In the genomic region with DNA sequence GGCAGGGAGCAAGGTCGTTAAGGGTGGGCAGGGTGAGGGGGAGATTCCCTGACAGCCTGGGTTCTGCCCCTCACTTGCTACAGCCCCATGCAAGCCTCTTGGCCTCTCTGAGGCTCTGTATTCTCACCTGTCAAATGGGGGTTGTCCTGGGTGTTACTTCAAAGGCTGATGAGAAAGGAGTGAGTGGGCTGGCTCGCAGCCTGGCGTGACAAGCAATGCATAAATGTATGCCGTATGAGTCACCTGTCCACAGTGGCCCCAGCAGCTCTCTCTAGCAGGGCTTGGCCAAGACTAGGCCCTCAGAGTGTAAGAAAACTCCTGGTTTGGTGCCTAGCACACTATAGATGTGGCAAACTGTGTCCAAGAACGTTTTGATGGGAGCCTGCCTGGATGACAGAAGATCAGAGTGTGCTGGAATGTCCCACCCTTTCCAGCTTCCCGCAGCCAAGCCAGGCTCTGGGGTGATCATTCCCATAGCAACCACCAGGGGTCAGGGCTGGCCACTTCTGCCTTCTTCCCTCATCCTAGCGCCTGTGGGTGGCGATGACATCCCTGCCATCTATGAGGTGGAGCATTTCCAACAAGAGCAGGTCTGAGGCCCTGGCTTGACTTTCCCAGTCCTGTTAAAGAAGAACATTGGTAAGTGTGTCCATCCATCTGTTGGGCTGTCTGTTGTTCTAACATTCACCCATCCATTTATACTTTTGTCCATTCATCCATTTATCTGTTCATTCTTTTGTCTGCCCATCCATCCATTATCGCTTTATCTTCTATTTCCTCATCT, we compare ENCODE assay signal across 8 cellular contexts. TPM values are rescaled to one million over a fixed set of nuclear protein-coding genes. Genes with fewer than 3 reads are reported as not detected.
A peak's percentile ranks its signal among the peaks of the same experiment; 100 is the strongest.
DNase-seq lines count a peak whose midpoint lies in the region; ATAC-seq, FAIRE-seq and TF ChIP-seq lines count a peak whose summit lies in the region.

No MANE protein-coding gene starts in this region.

- no peak overlapping the region for H2BK20ac ChIP-seq in H1 (ENCODE audit: low read length)

- no peak for TF ChIP-seq POLR2A in H1 (IDR thresholded peaks at IDR 0.05; ENCODE audit: control extremely low read depth in 1 of 2, low read depth in 2 of 2, low read length in 2 of 2)

- TF ChIP-seq CTCF in H1 (IDR thresholded peaks at IDR 0.05; ENCODE audit: control extremely low read depth in 1 of 3, insufficient read depth in 1 of 3, low read depth in 1 of 3, low read length in 3 of 3), result peak; percentile 84 to 99 (median 96)

- peak; percentile 34 to 45 for ATAC-seq in CD4-positive, CD25-positive, alpha-beta regulatory T cell (ENCODE audit: low read depth in 2 of 2)
- ATAC-seq in HG03432 (IDR thresholded peaks at IDR 0.05; ENCODE audit: unreplicated experiment), result peak; percentile 82
- peak; percentile 93 for ATAC-seq in stimulated activated memory B cell treated with anti-CD40 and anti-IgM and Interleukin-4, amounts not matched to agents 10 μg/mL and 1 μg/mL and 100 μg/mL, for 72 hours

- no peaks in the 10 kb centered on the region for H3K79me1 ChIP-seq in H1 (ENCODE audit: low read depth, low read length)

- H3K23me2 ChIP-seq in H1 (ENCODE audit: low read depth, low read length), result no peaks in the 10 kb centered on the region; the same call in 1 of the 2 replicates

- H3K27me3 Mint-ChIP-seq in CD4-positive, CD25-positive, alpha-beta regulatory T cell, result peaks cover 14% of the 10 kb centered on the region
- peaks cover 3% of the 10 kb centered on the region for H3K27me3 Mint-ChIP-seq in activated CD4-positive, alpha-beta memory T cell treated with anti-CD3 and anti-CD28 coated beads, Interleukin-2, amount 10 ng/mL, durations not matched to agents 7 days and 5 days
- H3K27me3 Mint-ChIP-seq in stimulated activated memory B cell treated with anti-CD40 and anti-IgM and Interleukin-4, amounts not matched to agents 10 μg/mL and 1 μg/mL and 100 μg/mL, for 72 hours, result peaks cover 30% of the 10 kb centered on the region

- no peak overlapping the region for H4K8ac ChIP-seq in H1 (ENCODE audit: extremely low read depth, insufficient read depth, low read length)

- POLR2A ChIA-PET in activated CD4-positive, alpha-beta memory T cell treated with anti-CD3 and anti-CD28 coated beads, Interleukin-2, amount 10 ng/mL, durations not matched to agents 7 days and 5 days (lab: Charles Lee), result interaction anchor here (0.7 to 6.8 kb wide), 13 partner anchors 9 to 145 kb away, joined by 3 to 75 read pairs (median 6); a partner anchor contains a TSS
- POLR2A ChIA-PET in H1 (lab: Charles Lee; ENCODE audit: partially characterized antibody), result interaction anchor here (0.5 to 0.8 kb wide), 2 partner anchors 13 to 58 kb away, joined by 3 read pairs; no protein-coding TSS in a partner anchor

- H2BK5ac ChIP-seq in H1 (ENCODE audit: low read depth, low read length), result no peak overlapping the region

- H3K9me3 Mint-ChIP-seq in CD4-positive, CD25-positive, alpha-beta regulatory T cell, result peaks cover 0 to 5% (median 2%) of the 10 kb centered on the region in 7 donors
- H3K9me3 Mint-ChIP-seq in activated CD4-positive, alpha-beta memory T cell treated with anti-CD3 and anti-CD28 coated beads, Interleukin-2, amount 10 ng/mL, durations not matched to agents 7 days and 5 days, result peaks cover 7% of the 10 kb centered on the region
- H3K9me3 Mint-ChIP-seq in stimulated activated memory B cell treated with anti-CD40 and anti-IgM and Interleukin-4, amounts not matched to agents 10 μg/mL and 1 μg/mL and 100 μg/mL, for 72 hours, result peaks cover 2% of the 10 kb centered on the region

- H2BK15ac ChIP-seq in H1 (ENCODE audit: low read length), result 0 out of 2 replicates have a peak overlapping the region, but pooled peaks have one; percentile 35

- H3K23ac ChIP-seq in H1 (ENCODE audit: insufficient read length), result no peak overlapping the region

- DNase-seq in CD4-positive, CD25-positive, alpha-beta regulatory T cell, result peak; percentile 31 to 70 (median 51)
- DNase-seq in GM19239 (ENCODE audit: insufficient read length, low spot score) (no peak), NCI-H748 treated with DMSO at 0.1 percent for 48 hours (lab: John Stamatoyannopoulos, UW) (peak; percentile 2), H1 (ENCODE audit: low read depth in 1 of 2, low spot score in 2 of 2) (peak in 1 of 2 experiments; percentile 88), mesenteric fat pad (ENCODE audit: low spot score) (peak; percentile 90)
- peak; percentile 78 for DNase-seq in activated CD4-positive, alpha-beta memory T cell treated with anti-CD3 and anti-CD28 coated beads, Interleukin-2, amount 10 ng/mL, durations not matched to agents 7 days and 5 days

- no peak overlapping the region for H3K4me2 ChIP-seq in H1 (ENCODE audit: insufficient read depth in 1 of 2, low read depth in 2 of 2, low read length in 2 of 2)

- H3K9me3 ChIP-seq in CD4-positive, CD25-positive, alpha-beta regulatory T cell (ENCODE audit: control insufficient read depth in 2 of 2, low read length in 2 of 2), result peaks cover 0 to 8% of the 10 kb centered on the region in 2 experiments
- peaks cover 0 to 5% of the 10 kb centered on the region in 2 experiments; a peak in 1 of 4 replicates for H3K9me3 ChIP-seq in H1 (ENCODE audit: insufficient read depth in 2 of 2, low read depth in 1 of 2, low read length in 1 of 2)

- no peak overlapping the region for H2BK12ac ChIP-seq in H1 (ENCODE audit: low read depth, low read length)

- CTCF ChIA-PET in activated CD4-positive, alpha-beta memory T cell treated with anti-CD3 and anti-CD28 coated beads, Interleukin-2, amount 10 ng/mL, durations not matched to agents 7 days and 5 days (lab: Charles Lee), result interaction anchor here (0.6 to 11.1 kb wide), 20 partner anchors 11 to 408 kb away, joined by 3 to 167 read pairs (median 4); a partner anchor contains a TSS
- CTCF ChIA-PET in H1 (lab: Charles Lee; ENCODE audit: partially characterized antibody), result interaction anchor here (0.6 to 9.0 kb wide), 37 partner anchors 10 to 181 kb away, joined by 3 to 122 read pairs (median 4); a partner anchor contains a TSS

- H4K91ac ChIP-seq in H1 (replicated peaks; ENCODE audit: insufficient read length, low read length), result no peak overlapping the region

- H3K79me2 ChIP-seq in H1 (ENCODE audit: control insufficient read depth in 1 of 2, insufficient read depth in 2 of 2, low read length in 2 of 2), result no peaks in the 10 kb centered on the region

- H3K4me1 Mint-ChIP-seq in CD4-positive, CD25-positive, alpha-beta regulatory T cell, result peaks cover 0 to 40% (median 25%) of the 10 kb centered on the region in 4 donors
- H3K4me1 Mint-ChIP-seq in activated CD4-positive, alpha-beta memory T cell treated with anti-CD3 and anti-CD28 coated beads, Interleukin-2, amount 10 ng/mL, durations not matched to agents 7 days and 5 days, result peaks cover 57% of the 10 kb centered on the region
- peaks cover 27% of the 10 kb centered on the region for H3K4me1 Mint-ChIP-seq in stimulated activated memory B cell treated with anti-CD40 and anti-IgM and Interleukin-4, amounts not matched to agents 10 μg/mL and 1 μg/mL and 100 μg/mL, for 72 hours

- H3K18ac ChIP-seq in H1 (ENCODE audit: extremely low read depth, low read length), result no peak overlapping the region

- H3K4me1 ChIP-seq in CD4-positive, CD25-positive, alpha-beta regulatory T cell (ENCODE audit: control insufficient read depth, insufficient read depth, low read length, poor library complexity, severe bottlenecking), result peaks cover 28% of the 10 kb centered on the region
- no peaks in the 10 kb centered on the region; a peak in 1 of 7 replicates for H3K4me1 ChIP-seq in H1 (replicated peaks in 1 of 4; ENCODE audit: control insufficient read depth in 3 of 4, insufficient read depth in 4 of 4, low read length in 3 of 4)

- H3K4ac ChIP-seq in H1 (replicated peaks; ENCODE audit: insufficient read length, low read depth, low read length), result no peak overlapping the region

- peak overlapping the region; percentile 18 to 62 (median 30) for H3K4me3 Mint-ChIP-seq in CD4-positive, CD25-positive, alpha-beta regulatory T cell
- peak overlapping the region; percentile 61 for H3K4me3 Mint-ChIP-seq in activated CD4-positive, alpha-beta memory T cell treated with anti-CD3 and anti-CD28 coated beads, Interleukin-2, amount 10 ng/mL, durations not matched to agents 7 days and 5 days
- no peak overlapping the region for H3K4me3 Mint-ChIP-seq in stimulated activated memory B cell treated with anti-CD40 and anti-IgM and Interleukin-4, amounts not matched to agents 10 μg/mL and 1 μg/mL and 100 μg/mL, for 72 hours

- H3K36me3 Mint-ChIP-seq in CD4-positive, CD25-positive, alpha-beta regulatory T cell, result peaks cover 3% of the 10 kb centered on the region
- H3K36me3 Mint-ChIP-seq in activated CD4-positive, alpha-beta memory T cell treated with anti-CD3 and anti-CD28 coated beads, Interleukin-2, amount 10 ng/mL, durations not matched to agents 7 days and 5 days (ENCODE audit: low read depth), result peaks cover 24% of the 10 kb centered on the region
- H3K36me3 Mint-ChIP-seq in stimulated activated memory B cell treated with anti-CD40 and anti-IgM and Interleukin-4, amounts not matched to agents 10 μg/mL and 1 μg/mL and 100 μg/mL, for 72 hours, result peaks cover 5% of the 10 kb centered on the region

- WGBS in H1 (ENCODE audit: extremely low coverage in 1 of 2, insufficient coverage in 1 of 2, insufficient read length in 1 of 2, insufficient replicate concordance in 2 of 2, low coverage in 1 of 2, low lambda C conversion rate in 2 of 2, missing lambda C conversion rate in 1 of 2), 2 experiments, result 37% methylated on average over 9 of the region's 9 CpGs; no CpG with 5 or more reads in 1 of the 2 experiments

- H2BK120ac ChIP-seq in H1 (replicated peaks; ENCODE audit: low read depth, low read length), result no peak overlapping the region

- no peaks in the 10 kb centered on the region for H4K20me1 ChIP-seq in H1 (replicated peaks in 1 of 2; ENCODE audit: control insufficient read depth in 1 of 2, insufficient read depth in 2 of 2, low read length in 2 of 2)

- H4K5ac ChIP-seq in H1 (ENCODE audit: insufficient read length, low read depth, low read length), result no peak overlapping the region

- H3K56ac ChIP-seq in H1 (replicated peaks; ENCODE audit: insufficient read length, low read depth, low read length), result no peak overlapping the region

- no peak overlapping the region for H3K27ac ChIP-seq in CD4-positive, CD25-positive, alpha-beta regulatory T cell (ENCODE audit: insufficient read depth, low read length, poor library complexity, severe bottlenecking)
- H3K27ac ChIP-seq in H1 (ENCODE audit: low read depth, low read length), result no peak overlapping the region

- H3K14ac ChIP-seq in H1 (ENCODE audit: insufficient read length), result no peak overlapping the region

- no peak overlapping the region for H2AFZ ChIP-seq in H1 (ENCODE audit: low read length)

- no peaks in the 10 kb centered on the region for H3K27me3 ChIP-seq in CD4-positive, CD25-positive, alpha-beta regulatory T cell (ENCODE audit: control insufficient read depth, insufficient read depth, low read length)
- H3K27me3 ChIP-seq in H1 (replicated peaks in 1 of 4; ENCODE audit: control insufficient read depth in 3 of 4, extremely low read depth in 1 of 4, insufficient read depth in 3 of 4, low read length in 3 of 4), result peaks cover 0 to 4% (median under 1%) of the 10 kb centered on the region in 4 experiments; a peak in 2 of 7 replicates

- H3K9ac ChIP-seq in H1 (replicated peaks in 1 of 4; ENCODE audit: extremely low read depth in 1 of 4, low read depth in 3 of 4, low read length in 3 of 4), result no peak overlapping the region

- H3K27ac Mint-ChIP-seq in CD4-positive, CD25-positive, alpha-beta regulatory T cell, result peak overlapping the region; percentile 10 to 80 (median 79)
- H3K27ac Mint-ChIP-seq in activated CD4-positive, alpha-beta memory T cell treated with anti-CD3 and anti-CD28 coated beads, Interleukin-2, amount 10 ng/mL, durations not matched to agents 7 days and 5 days, result peak overlapping the region; percentile 91
- H3K27ac Mint-ChIP-seq in stimulated activated memory B cell treated with anti-CD40 and anti-IgM and Interleukin-4, amounts not matched to agents 10 μg/mL and 1 μg/mL and 100 μg/mL, for 72 hours, result peak overlapping the region; percentile 0

- peak; percentile 88 to 93 for TF ChIP-seq RAD21 in H1 (IDR thresholded peaks at IDR 0.05 in 1 of 2, conservative IDR thresholded peaks at IDR 0.05 in 1 of 2; ENCODE audit: low read depth in 2 of 2, low read length in 2 of 2)

- H2AK5ac ChIP-seq in H1 (ENCODE audit: low read depth, low read length), result no peak overlapping the region

- FAIRE-seq in GM19239 (lab: Jason Lieb, UNC) (peak; percentile 86), H1 (lab: Jason Lieb, UNC) (peak; percentile 91)

- H3K36me3 ChIP-seq in CD4-positive, CD25-positive, alpha-beta regulatory T cell (ENCODE audit: control insufficient read depth, insufficient read depth, low read length), result no peaks in the 10 kb centered on the region
- no peaks in the 10 kb centered on the region for H3K36me3 ChIP-seq in H1 (ENCODE audit: control insufficient read depth in 2 of 4, insufficient read depth in 4 of 4, low read length in 3 of 4)

- H3K4me3 ChIP-seq in CD4-positive, CD25-positive, alpha-beta regulatory T cell (ENCODE audit: low read depth, low read length), result peak overlapping the region; percentile 51
- H3K4me3 ChIP-seq in H1 (ENCODE audit: extremely low read depth in 1 of 4, insufficient read depth in 2 of 4, low read depth in 3 of 4, low read length in 4 of 4), result no peak overlapping the region

- TF ChIP-seq EP300 in H1 (IDR thresholded peaks at IDR 0.05; ENCODE audit: borderline replicate concordance in 1 of 2, low read depth in 2 of 2, low read length in 2 of 2), result no peak

RNA-seq across cellular contexts. Expression of a gene that starts 37.2 kb away (rescaled TPM):
- 1.2 TPM for total RNA-seq in CD4-positive, CD25-positive, alpha-beta regulatory T cell
- under 1 TPM in 3 of 4 donors, not detected in 1; 0.16 to 0.48 (median 0.33) TPM for polyA plus RNA-seq in CD4-positive, CD25-positive, alpha-beta regulatory T cell
- 1 to 10 TPM; 7.4 to 8.3 TPM for total RNA-seq in activated CD4-positive, alpha-beta memory T cell treated with anti-CD3 and anti-CD28 coated beads, Interleukin-2, amount 10 ng/mL, durations not matched to agents 7 days and 5 days
- 0.78 and 1.3 TPM in 2 replicates for total RNA-seq in H1 (2021; fragmentation: NEBNext Ultra II Directional; extraction: Animal tissue kit (Norgen Biotek cat#: 25700))
- 2.6 and 2.9 TPM in 2 replicates for polyA plus RNA-seq in H1 (2011; rRNA removed)
- polyA plus RNA-seq in H1 (2011; cell fraction: cytosol; rRNA removed), result 1.3 TPM
- polyA plus RNA-seq in H1 (2011; cell fraction: nucleus; rRNA removed), result 1.6 TPM
- polyA plus RNA-seq in H1 (2012, experiment 1 of 2), result 0.99 to 2.2 TPM (median 1.4 TPM) in 4 replicates
- 1.4 TPM for polyA plus RNA-seq in H1 (2012, experiment 2 of 2)
- polyA plus RNA-seq in H1 (2013, experiment 1 of 2), result 2.8 TPM
- polyA plus RNA-seq in H1 (2013, experiment 2 of 2), result 3.7 TPM
- polyA minus RNA-seq in H1 (2011; rRNA and poly(A)+ RNA removed), result 1.2 and 1.7 TPM in 2 replicates
- 0.81 TPM for polyA minus RNA-seq in H1 (2011; cell fraction: cytosol; rRNA and poly(A)+ RNA removed)
- 3.1 TPM for polyA minus RNA-seq in H1 (2011; cell fraction: nucleus; rRNA and poly(A)+ RNA removed)
- 96.3 TPM for total RNA-seq in mesenteric fat pad

RNA-seq across cellular contexts. Expression of a gene that starts 48.8 kb away (rescaled TPM):
- 0.72 TPM for total RNA-seq in CD4-positive, CD25-positive, alpha-beta regulatory T cell
- polyA plus RNA-seq in CD4-positive, CD25-positive, alpha-beta regulatory T cell, result 1 to 10 TPM in 1 of 4 donors, under 1 TPM in 3; 0.26 to 1.1 (median 0.51) TPM
- total RNA-seq in activated CD4-positive, alpha-beta memory T cell treated with anti-CD3 and anti-CD28 coated beads, Interleukin-2, amount 10 ng/mL, durations not matched to agents 7 days and 5 days, result 10 to 100 TPM; 12.3 to 12.4 TPM
- total RNA-seq in H1 (2021; fragmentation: NEBNext Ultra II Directional; extraction: Animal tissue kit (Norgen Biotek cat#: 25700)), result 8.6 and 10.5 TPM in 2 replicates
- polyA plus RNA-seq in H1 (2011; rRNA removed), result 14.8 and 16.5 TPM in 2 replicates
- polyA plus RNA-seq in H1 (2011; cell fraction: cytosol; rRNA removed), result 6.7 TPM
- 17.8 TPM for polyA plus RNA-seq in H1 (2011; cell fraction: nucleus; rRNA removed)
- polyA plus RNA-seq in H1 (2012, experiment 1 of 2), result 7.0 to 10.8 TPM (median 8.9 TPM) in 4 replicates
- 10.2 TPM for polyA plus RNA-seq in H1 (2012, experiment 2 of 2)
- polyA plus RNA-seq in H1 (2013, experiment 1 of 2), result 5.0 TPM
- polyA plus RNA-seq in H1 (2013, experiment 2 of 2), result 5.4 TPM
- polyA minus RNA-seq in H1 (2011; rRNA and poly(A)+ RNA removed), result 9.6 and 11.4 TPM in 2 replicates
- 5.7 TPM for polyA minus RNA-seq in H1 (2011; cell fraction: cytosol; rRNA and poly(A)+ RNA removed)
- polyA minus RNA-seq in H1 (2011; cell fraction: nucleus; rRNA and poly(A)+ RNA removed), result 5.4 TPM
- total RNA-seq in mesenteric fat pad, result 0.10 TPM

RNA-seq across cellular contexts. Expression of a gene that starts 54.9 kb away (rescaled TPM):
- 4.7 TPM for total RNA-seq in CD4-positive, CD25-positive, alpha-beta regulatory T cell
- polyA plus RNA-seq in CD4-positive, CD25-positive, alpha-beta regulatory T cell, result 1 to 10 TPM; 1.9 to 4.0 (median 2.8) TPM
- 1 to 10 TPM; 9.1 to 9.7 TPM for total RNA-seq in activated CD4-positive, alpha-beta memory T cell treated with anti-CD3 and anti-CD28 coated beads, Interleukin-2, amount 10 ng/mL, durations not matched to agents 7 days and 5 days
- total RNA-seq in H1 (2021; fragmentation: NEBNext Ultra II Directional; extraction: Animal tissue kit (Norgen Biotek cat#: 25700)), result 3.5 and 4.0 TPM in 2 replicates
- polyA plus RNA-seq in H1 (2011; rRNA removed), result 7.5 and 10.5 TPM in 2 replicates
- 7.6 TPM for polyA plus RNA-seq in H1 (2011; cell fraction: cytosol; rRNA removed)
- 9.3 TPM for polyA plus RNA-seq in H1 (2011; cell fraction: nucleus; rRNA removed)
- polyA plus RNA-seq in H1 (2012, experiment 1 of 2), result 2.3 to 5.0 TPM (median 4.0 TPM) in 4 replicates
- polyA plus RNA-seq in H1 (2012, experiment 2 of 2), result 4.5 TPM
- 1.3 TPM for polyA plus RNA-seq in H1 (2013, experiment 1 of 2)
- 1.3 TPM for polyA plus RNA-seq in H1 (2013, experiment 2 of 2)
- 1.7 and 1.9 TPM in 2 replicates for polyA minus RNA-seq in H1 (2011; rRNA and poly(A)+ RNA removed)
- polyA minus RNA-seq in H1 (2011; cell fraction: cytosol; rRNA and poly(A)+ RNA removed), result 2.7 TPM
- 2.6 TPM for polyA minus RNA-seq in H1 (2011; cell fraction: nucleus; rRNA and poly(A)+ RNA removed)
- total RNA-seq in mesenteric fat pad, result 5.0 TPM

Comparison
In these comparisons a context has a peak if more than half of its experiments do, and no peak if none do; other contexts are left out.
1. ATAC-seq: peak in every context shown above with its lines; median percentile 93 in stimulated activated memory B cell treated with anti-CD40 and anti-IgM and Interleukin-4, amounts not matched to agents 10 μg/mL and 1 μg/mL and 100 μg/mL, for 72 hours; 82 in HG03432; 40 in CD4-positive, CD25-positive, alpha-beta regulatory T cell.
2. H3K27ac Mint-ChIP-seq: peak in every context shown above with its lines; median percentile 91 in activated CD4-positive, alpha-beta memory T cell treated with anti-CD3 and anti-CD28 coated beads, Interleukin-2, amount 10 ng/mL, durations not matched to agents 7 days and 5 days; 79 in CD4-positive, CD25-positive, alpha-beta regulatory T cell; 0 in stimulated activated memory B cell treated with anti-CD40 and anti-IgM and Interleukin-4, amounts not matched to agents 10 μg/mL and 1 μg/mL and 100 μg/mL, for 72 hours.
3. RNA of a gene that starts 37.2 kb away (total RNA-seq): 96.3 TPM in mesenteric fat pad (single experiment); 7.4 to 8.3 TPM in activated CD4-positive, alpha-beta memory T cell treated with anti-CD3 and anti-CD28 coated beads, Interleukin-2, amount 10 ng/mL, durations not matched to agents 7 days and 5 days, 0.78 to 1.3 TPM in H1 and 1.2 TPM in CD4-positive, CD25-positive, alpha-beta regulatory T cell (single experiment); every median in the first group is over 10 times any median in the second.